ENCODE assay signal across 2 cellular contexts in the genomic region with DNA sequence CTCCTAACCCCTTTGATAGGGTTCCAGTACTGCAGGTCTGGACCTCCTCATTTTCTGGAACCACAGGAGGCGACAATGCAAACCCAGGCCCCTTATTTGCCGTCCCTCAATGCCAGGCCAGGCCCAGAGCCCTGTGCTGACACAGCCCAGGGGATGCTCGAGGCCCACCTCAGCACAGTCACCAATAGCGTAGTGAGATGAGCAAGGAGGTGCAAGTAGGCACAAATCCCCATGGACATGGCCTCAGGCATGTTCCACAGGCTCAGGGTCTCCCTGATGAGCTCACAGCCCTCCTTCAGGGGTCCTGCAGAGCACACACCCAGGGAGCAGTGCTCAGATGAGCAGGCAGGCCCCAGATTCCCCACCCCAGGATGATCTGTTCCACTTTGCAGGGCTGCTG. TPM values are rescaled to one million over a fixed set of nuclear protein-coding genes. Genes with fewer than 3 reads are reported as not detected.
"Had no signal": no experiment of that assay in that cellular context is flagged by ENCODE, and none has a peak within 500 bp of the region (broad histone marks: within the 10 kb centered on the region; RNA-seq: fewer than 3 reads in every experiment).

No MANE protein-coding gene starts in this region.

RNA-seq across cellular contexts. Expression of gene DBET, which starts 5.3 kb away (rescaled TPM):
- total RNA-seq: G401, GM12878 had no signal
- polyA plus RNA-seq: GM12878 had no signal

RNA-seq across cellular contexts. Expression of gene FRG2, which starts 31.9 kb away (rescaled TPM):
- total RNA-seq: G401, GM12878 had no signal
